Comparison of ENCODE assay signal across 8 cellular contexts in genomic region chr6:132279592-132280139, GRCh38.
DNase-seq lines count a peak whose midpoint lies in the region; ATAC-seq and TF ChIP-seq lines count a peak whose summit lies in the region.

No MANE protein-coding gene starts in this region.

- no peaks in the 10 kb centered on the region for H3K9me3 ChIP-seq in colonic mucosa

- no peaks in the 10 kb centered on the region for H3K4me1 ChIP-seq in colonic mucosa

- H3K9ac ChIP-seq in colonic mucosa (ENCODE audit: low read depth in 2 of 2, low read length in 2 of 2), result peak overlapping the region in 1 of 2 donors; percentile 23

- DNase-seq in AG10803 (ENCODE audit: low read depth), result peak; percentile 69
- DNase-seq in NCI-H345 (lab: John Stamatoyannopoulos, UW), result peak; percentile 72
- peak; percentile 46 for DNase-seq in activated CD4-positive, alpha-beta T cell treated with anti-CD3 and anti-CD28 coated beads for 1 hour
- peak; percentile 74 for DNase-seq in colonic mucosa
- DNase-seq in left colon, result peak; percentile 49 to 69
- DNase-seq in stimulated activated CD4-positive, alpha-beta T cell treated with anti-CD3 and anti-CD28 coated beads, Interleukin-1b, Interleukin-23, amount 100 ng/mL, for 4 hours (ENCODE audit: low read depth in 2 of 2), result peak; percentile 48 to 67

- ATAC-seq in GM18873 (IDR thresholded peaks at IDR 0.05; ENCODE audit: low FRiP score, unreplicated experiment) (peak; percentile 85), HG03159 (IDR thresholded peaks at IDR 0.05; ENCODE audit: unreplicated experiment) (peak; percentile 95), left colon (peak; percentile 85)

- intact Hi-C loops in colonic mucosa (cut with DNase I), result no loop called here
- intact Hi-C loops in left colon (cut with DNase I, micrococcal nuclease), result loop anchor here in 1 of 2 donors (5.0 to 10.0 kb wide), 3 partner anchors 188 to 365 kb away; no protein-coding TSS in a partner anchor

- TF ChIP-seq CTCF in AG10803 (conservative IDR thresholded peaks at IDR 0.05; ENCODE audit: low read length) (peak; percentile 75), colonic mucosa (IDR thresholded peaks at IDR 0.05) (peak; percentile 90)

- H3K27me3 ChIP-seq in colonic mucosa, result no peaks in the 10 kb centered on the region

- no peak overlapping the region for H3K27ac ChIP-seq in colonic mucosa

- H3K4me3 ChIP-seq in AG10803 (ENCODE audit: low read length), result peak overlapping the region; percentile 71
- H3K4me3 ChIP-seq in colonic mucosa, result no peak overlapping the region

- H3K36me3 ChIP-seq in colonic mucosa, result no peaks in the 10 kb centered on the region
